Comparison of ENCODE assay signal across 22 cellular contexts in the genomic region with DNA sequence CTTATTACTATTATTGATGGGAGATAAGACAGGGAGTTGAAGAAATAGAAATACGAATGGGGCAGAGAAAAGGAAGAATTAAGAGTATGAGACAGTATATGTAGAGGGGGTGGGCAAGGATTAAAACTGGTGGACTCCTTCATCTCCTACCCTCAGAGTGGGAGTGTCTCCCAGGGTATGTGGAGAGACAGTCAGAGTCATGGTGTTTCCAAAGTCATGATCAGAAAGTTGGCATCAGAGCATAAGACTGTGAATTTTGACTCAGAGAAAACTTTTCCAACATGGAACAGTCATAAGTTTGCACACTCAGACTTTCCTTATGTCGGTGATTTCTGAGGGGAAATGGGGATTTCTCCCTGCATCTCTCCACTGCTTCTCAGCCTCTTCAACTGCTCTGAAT. TPM values are rescaled to one million over a fixed set of nuclear protein-coding genes. Genes with fewer than 3 reads are reported as not detected.
DNase-seq lines count a peak whose midpoint lies in the region; ATAC-seq, FAIRE-seq and TF ChIP-seq lines count a peak whose summit lies in the region.
"Had no signal": no experiment of that assay in that cellular context is flagged by ENCODE, and none has a peak within 500 bp of the region (broad histone marks: within the 10 kb centered on the region; RNA-seq: fewer than 3 reads in every experiment).

No MANE protein-coding gene starts in this region.

- no peak for DNase-seq in T-helper 2 cell treated with Interferon-gamma antibody and Interleukin-4, amounts not matched to agents 5 μg/mL and 100 μg/mL, for 36 hours (ENCODE audit: low spot score)
- no peak for DNase-seq in T-helper 2 cell
- no peak for DNase-seq in GM12878 (ENCODE audit: low read depth, low spot score)
- DNase-seq in stimulated activated naive B cell treated with anti-CD40 and anti-IgM and Interleukin-4, amounts not matched to agents 10 μg/mL and 1 μg/mL and 100 μg/mL, for 72 hours, result no peak
- DNase-seq: 8988T, anterior cingulate cortex, C1 segment of cervical spinal cord, EL, foreskin melanocyte, H9, left lung, NCI-H1048, NCI-H2081 treated with DMSO at 0.1 percent for 48 hours, NCI-H524 treated with DMSO at 0.1 percent for 48 hours, thyroid gland had no signal

- in situ Hi-C loops in GM12878 (cut with MboI), result no loop called here

- FAIRE-seq in GM12878 (lab: Jason Lieb, UNC), result no peak

- H3K9me3 Mint-ChIP-seq in T-helper 2 cell treated with Interferon-gamma antibody and Interleukin-4, amounts not matched to agents 5 μg/mL and 100 μg/mL, for 36 hours, result no peaks in the 10 kb centered on the region
- no peaks in the 10 kb centered on the region for H3K9me3 Mint-ChIP-seq in stimulated activated naive B cell treated with anti-CD40 and anti-IgM and Interleukin-4, amounts not matched to agents 10 μg/mL and 1 μg/mL and 100 μg/mL, for 72 hours
- H3K9me3 Mint-ChIP-seq: H9 had no signal

- H3K4me2 ChIP-seq in Loucy (ENCODE audit: low read depth, low read length, poor library complexity, severe bottlenecking) (peak overlapping the region; percentile 78), GM12878 (ENCODE audit: control insufficient read depth, insufficient read depth) (peak overlapping the region; percentile 73)

- POLR2A ChIA-PET in GM12878 (lab: Charles Lee), result interaction anchor here (1.0 to 7.4 kb wide), 17 partner anchors 8 to 314 kb away, joined by 3 to 76 read pairs (median 5); a partner anchor contains a TSS

- no peak for TF ChIP-seq EP300 in GM12878 (IDR thresholded peaks at IDR 0.05; ENCODE audit: borderline replicate concordance in 1 of 2, control insufficient read depth in 1 of 2, low read depth in 2 of 2, low read length in 2 of 2)

- no peaks in the 10 kb centered on the region for H3K9me2 ChIP-seq in Loucy (replicated peaks; ENCODE audit: low read depth, low read length)

- ATAC-seq in GM12878, result peak; percentile 5; the same call in 1 of the 3 replicates
- ATAC-seq in stimulated activated naive B cell treated with anti-CD40 and anti-IgM and Interleukin-4, amounts not matched to agents 10 μg/mL and 1 μg/mL and 100 μg/mL, for 72 hours (replicated peaks), result no peak
- no peak for ATAC-seq in GM18511 (IDR thresholded peaks at IDR 0.05; ENCODE audit: unreplicated experiment)
- no peak for ATAC-seq in GM18867 (IDR thresholded peaks at IDR 0.05; ENCODE audit: unreplicated experiment)
- ATAC-seq in HG03280 (IDR thresholded peaks at IDR 0.05; ENCODE audit: unreplicated experiment), result no peak

- peaks cover 42% of the 10 kb centered on the region for H3K36me3 Mint-ChIP-seq in T-helper 2 cell treated with Interferon-gamma antibody and Interleukin-4, amounts not matched to agents 5 μg/mL and 100 μg/mL, for 36 hours (ENCODE audit: low read depth)
- peaks cover 42 to 48% of the 10 kb centered on the region in 2 donors for H3K36me3 Mint-ChIP-seq in stimulated activated naive B cell treated with anti-CD40 and anti-IgM and Interleukin-4, amounts not matched to agents 10 μg/mL and 1 μg/mL and 100 μg/mL, for 72 hours

- SMC1A ChIA-PET in GM12878 (lab: Charles Lee; ENCODE audit: uncharacterized antibody, unreplicated experiment), result interaction anchor here (0.9 to 30.0 kb wide), 18 partner anchors 9 to 147 kb away, joined by 3 to 735 read pairs (median 8); a partner anchor contains a TSS

- no peaks in the 10 kb centered on the region for H4K20me1 ChIP-seq in Loucy (ENCODE audit: insufficient read depth, low read length, poor library complexity, severe bottlenecking)
- no peaks in the 10 kb centered on the region for H4K20me1 ChIP-seq in GM12878 (ENCODE audit: control insufficient read depth, insufficient read depth)

- peaks cover 20% of the 10 kb centered on the region for H3K27me3 ChIP-seq in Loucy (ENCODE audit: insufficient read depth, low read length, poor library complexity, severe bottlenecking)
- H3K27me3 ChIP-seq in GM12878 (replicated peaks in 1 of 2; ENCODE audit: control insufficient read depth in 2 of 2, insufficient read depth in 2 of 2, low read length in 1 of 2), result no peaks in the 10 kb centered on the region
- H3K27me3 ChIP-seq: left lung, SJSA1, thyroid gland had no signal

- H3K79me2 ChIP-seq in Loucy (ENCODE audit: insufficient read depth, low read length) (peaks cover 37% of the 10 kb centered on the region), GM12878 (ENCODE audit: control insufficient read depth, insufficient read depth, low read length) (peaks cover 43% of the 10 kb centered on the region)

- no peak overlapping the region for H3K9ac ChIP-seq in Loucy (ENCODE audit: low read depth, low read length, poor library complexity, severe bottlenecking)
- peak overlapping the region; percentile 28 for H3K9ac ChIP-seq in GM12878 (ENCODE audit: control insufficient read depth, insufficient read depth, low read length)

- H3K36me3 ChIP-seq in Loucy (ENCODE audit: insufficient read depth, low read length) (no peaks in the 10 kb centered on the region), GM12878 (ENCODE audit: control insufficient read depth in 2 of 2, insufficient read depth in 2 of 2, low read length in 1 of 2) (no peaks in the 10 kb centered on the region)
- H3K36me3 ChIP-seq: left lung, SJSA1, thyroid gland had no signal

- BruUV-seq in GM12878 (replicated peaks; lab: Mats Ljungman, UMichigan), result no TSS peak

- no peak for TF ChIP-seq RAD21 in GM12878 (IDR thresholded peaks at IDR 0.05; ENCODE audit: insufficient read depth, low read depth, low read length)

- H3K27ac ChIP-seq in GM12878 (ENCODE audit: control insufficient read depth, insufficient read depth), result peak overlapping the region; percentile 97
- H3K27ac ChIP-seq: SJSA1, thyroid gland had no signal

- peak overlapping the region; percentile 90 for H3K4me3 Mint-ChIP-seq in T-helper 2 cell treated with Interferon-gamma antibody and Interleukin-4, amounts not matched to agents 5 μg/mL and 100 μg/mL, for 36 hours
- peak overlapping the region; percentile 73 to 90 for H3K4me3 Mint-ChIP-seq in stimulated activated naive B cell treated with anti-CD40 and anti-IgM and Interleukin-4, amounts not matched to agents 10 μg/mL and 1 μg/mL and 100 μg/mL, for 72 hours
- H3K4me3 Mint-ChIP-seq: H9, nephron had no signal

- WGBS in GM12878 (ENCODE audit: insufficient coverage, insufficient replicate concordance, low lambda C conversion rate, missing lambda C conversion rate), result 29% methylated on average over 1 of the region's 2 CpGs

- TF ChIP-seq CTCF in Loucy (conservative IDR thresholded peaks at IDR 0.05; ENCODE audit: low read length) (no peak), GM12878 (IDR thresholded peaks at IDR 0.05 in 2 of 3, conservative IDR thresholded peaks at IDR 0.05 in 1 of 3; ENCODE audit: control insufficient read depth in 2 of 3, extremely low read depth in 1 of 3, insufficient read depth in 1 of 3, low read depth in 3 of 3, low read length in 3 of 3) (no peak)

- RAD21 ChIA-PET in GM12878 (lab: Charles Lee; ENCODE audit: unreplicated experiment), result interaction anchor here (0.8 to 11.0 kb wide), 13 partner anchors 9 to 147 kb away, joined by 3 to 292 read pairs (median 11); a partner anchor contains a TSS

- no peak for TF ChIP-seq POLR2A in GM12878 (IDR thresholded peaks at IDR 0.05; ENCODE audit: low read depth, low read length)

- CTCF ChIA-PET in GM12878 (lab: Yijun Ruan, JAX), result interaction anchor here (0.8 to 7.1 kb wide), 11 partner anchors 12 to 167 kb away, joined by 3 to 121 read pairs (median 6); a partner anchor contains a TSS

- H3K4me3 ChIP-seq in Loucy (ENCODE audit: low read length, poor library complexity, severe bottlenecking), result peak overlapping the region; percentile 74
- peak overlapping the region; percentile 63 for H3K4me3 ChIP-seq in GM12878
- H3K4me3 ChIP-seq: SJSA1, thyroid gland had no signal

- H3K4me1 Mint-ChIP-seq in T-helper 2 cell treated with Interferon-gamma antibody and Interleukin-4, amounts not matched to agents 5 μg/mL and 100 μg/mL, for 36 hours (ENCODE audit: low read depth), result peaks cover 74% of the 10 kb centered on the region
- peaks cover 43 to 79% of the 10 kb centered on the region in 2 donors for H3K4me1 Mint-ChIP-seq in stimulated activated naive B cell treated with anti-CD40 and anti-IgM and Interleukin-4, amounts not matched to agents 10 μg/mL and 1 μg/mL and 100 μg/mL, for 72 hours
- H3K4me1 Mint-ChIP-seq: nephron had no signal

- H3K27ac Mint-ChIP-seq in T-helper 2 cell treated with Interferon-gamma antibody and Interleukin-4, amounts not matched to agents 5 μg/mL and 100 μg/mL, for 36 hours, result peak overlapping the region; percentile 95
- peak overlapping the region; percentile 57 for H3K27ac Mint-ChIP-seq in stimulated activated naive B cell treated with anti-CD40 and anti-IgM and Interleukin-4, amounts not matched to agents 10 μg/mL and 1 μg/mL and 100 μg/mL, for 72 hours
- H3K27ac Mint-ChIP-seq: H9, nephron had no signal

- H3K9me3 ChIP-seq in Loucy (ENCODE audit: insufficient read depth, low read depth, low read length), result no peaks in the 10 kb centered on the region
- no peaks in the 10 kb centered on the region for H3K9me3 ChIP-seq in GM12878 (replicated peaks; ENCODE audit: control insufficient read depth, insufficient read depth, low read length)
- H3K9me3 ChIP-seq: left lung, SJSA1, thyroid gland had no signal

- intact Hi-C loops in GM12878 (cut with micrococcal nuclease; ENCODE audit: unreplicated experiment), result loop anchor here (2.0 kb wide), 1 partner anchor 30 kb away; no protein-coding TSS in a partner anchor

- no peaks in the 10 kb centered on the region for H3K27me3 Mint-ChIP-seq in T-helper 2 cell treated with Interferon-gamma antibody and Interleukin-4, amounts not matched to agents 5 μg/mL and 100 μg/mL, for 36 hours (ENCODE audit: low read depth)
- no peaks in the 10 kb centered on the region for H3K27me3 Mint-ChIP-seq in stimulated activated naive B cell treated with anti-CD40 and anti-IgM and Interleukin-4, amounts not matched to agents 10 μg/mL and 1 μg/mL and 100 μg/mL, for 72 hours

- H2AFZ ChIP-seq in Loucy (ENCODE audit: low read length) (no peak overlapping the region), GM12878 (ENCODE audit: control insufficient read depth, low read depth, low read length) (no peak overlapping the region; the same call in 1 of the 2 replicates)

- H3F3A ChIP-seq in Loucy (ENCODE audit: low read depth), result no peaks in the 10 kb centered on the region

- H3K4me1 ChIP-seq in Loucy (ENCODE audit: insufficient read depth, low read length, poor library complexity, severe bottlenecking) (peaks cover 66% of the 10 kb centered on the region), GM12878 (ENCODE audit: control insufficient read depth, insufficient read depth, low read length) (peaks cover 30% of the 10 kb centered on the region)
- H3K4me1 ChIP-seq: SJSA1, thyroid gland had no signal

RNA-seq across cellular contexts. Expression of a gene that starts 2.4 kb away (rescaled TPM):
- total RNA-seq in GM12878 (2013; cell fraction: nucleolus; rRNA removed), result 245 and 258 TPM in 2 replicates
- total RNA-seq in GM12878 (2014; rRNA removed), result 12.3 and 15.2 TPM in 2 replicates
- total RNA-seq in GM12878 (2014; rRNA removed; fragmentation: Illumina TruSeq; extraction: Trizol), result 13.8 and 14.5 TPM in 2 replicates
- 10.4 and 14.2 TPM in 2 replicates for total RNA-seq in GM12878 (2021)
- polyA plus RNA-seq in GM12878 (2011; ENCODE audit: low read depth), result 12.7 TPM
- polyA plus RNA-seq in GM12878 (2011; rRNA removed), result 18.1 and 20.8 TPM in 2 replicates
- 7.7 and 7.8 TPM in 2 replicates for polyA plus RNA-seq in GM12878 (2011; cell fraction: cytosol; rRNA removed)
- polyA plus RNA-seq in GM12878 (2011; cell fraction: nucleus; rRNA removed), result 20.4 and 23.3 TPM in 2 replicates
- polyA plus RNA-seq in GM12878 (2012), result 9.2 and 10.5 TPM in 2 replicates
- 20.3 and 26.6 TPM in 2 replicates for polyA plus RNA-seq in GM12878 (2014; fragmentation: Illumina TruSeq; extraction: Trizol)
- polyA plus RNA-seq in GM12878 (2014; fragmentation: Nextera tagmentation; extraction: Ambion mirVana), result 1 to 10 TPM; 3.4 to 6.8 TPM
- 9.3 and 11.2 TPM in 2 replicates for polyA plus RNA-seq in GM12878 (2014; rRNA removed)
- 1 to 10 TPM; 7.5 to 7.9 TPM for polyA plus RNA-seq in GM12878 (2016; fragmentation: Nextera tagmentation; extraction: Ambion mirVana)
- polyA minus RNA-seq in GM12878 (2011; rRNA and poly(A)+ RNA removed), result 21.3 and 24.2 TPM in 2 replicates
- polyA minus RNA-seq in GM12878 (2011; cell fraction: cytosol; rRNA and poly(A)+ RNA removed), result 2.3 and 2.4 TPM in 2 replicates
- polyA minus RNA-seq in GM12878 (2011; cell fraction: nucleus; rRNA and poly(A)+ RNA removed), result 16.3 and 17.8 TPM in 2 replicates
- total RNA-seq: chondrocyte, H9, SJSA1 had no signal

RNA-seq across cellular contexts. Expression of a gene that starts 53.8 kb away (rescaled TPM):
- 145 and 152 TPM in 2 replicates for total RNA-seq in GM12878 (2013; cell fraction: nucleolus; rRNA removed)
- 44.1 and 52.5 TPM in 2 replicates for total RNA-seq in GM12878 (2014; rRNA removed)
- 53.7 and 55.9 TPM in 2 replicates for total RNA-seq in GM12878 (2014; rRNA removed; fragmentation: Illumina TruSeq; extraction: Trizol)
- total RNA-seq in GM12878 (2021), result 30.4 and 30.8 TPM in 2 replicates
- polyA plus RNA-seq in GM12878 (2011; ENCODE audit: low read depth), result 20.9 TPM
- 89.6 and 105 TPM in 2 replicates for polyA plus RNA-seq in GM12878 (2011; rRNA removed)
- polyA plus RNA-seq in GM12878 (2011; cell fraction: cytosol; rRNA removed), result 54.6 and 63.9 TPM in 2 replicates
- 36.8 and 51.5 TPM in 2 replicates for polyA plus RNA-seq in GM12878 (2011; cell fraction: nucleus; rRNA removed)
- 30.7 and 68.4 TPM in 2 replicates for polyA plus RNA-seq in GM12878 (2012)
- 72.7 and 89.7 TPM in 2 replicates for polyA plus RNA-seq in GM12878 (2014; fragmentation: Illumina TruSeq; extraction: Trizol)
- polyA plus RNA-seq in GM12878 (2014; fragmentation: Nextera tagmentation; extraction: Ambion mirVana), result 10 to 100 TPM; 20.5 to 27.1 TPM
- 32.1 and 42.5 TPM in 2 replicates for polyA plus RNA-seq in GM12878 (2014; rRNA removed)
- 10 to 100 TPM; 24.3 to 28.3 TPM for polyA plus RNA-seq in GM12878 (2016; fragmentation: Nextera tagmentation; extraction: Ambion mirVana)
- polyA minus RNA-seq in GM12878 (2011; rRNA and poly(A)+ RNA removed), result 86.4 and 92.1 TPM in 2 replicates
- 19.6 and 22.6 TPM in 2 replicates for polyA minus RNA-seq in GM12878 (2011; cell fraction: cytosol; rRNA and poly(A)+ RNA removed)
- polyA minus RNA-seq in GM12878 (2011; cell fraction: nucleus; rRNA and poly(A)+ RNA removed), result 19.1 and 23.9 TPM in 2 replicates
- total RNA-seq: chondrocyte, H9, SJSA1 had no signal
